Comparison of ENCODE assay signal across 1 cellular context in the genomic region with DNA sequence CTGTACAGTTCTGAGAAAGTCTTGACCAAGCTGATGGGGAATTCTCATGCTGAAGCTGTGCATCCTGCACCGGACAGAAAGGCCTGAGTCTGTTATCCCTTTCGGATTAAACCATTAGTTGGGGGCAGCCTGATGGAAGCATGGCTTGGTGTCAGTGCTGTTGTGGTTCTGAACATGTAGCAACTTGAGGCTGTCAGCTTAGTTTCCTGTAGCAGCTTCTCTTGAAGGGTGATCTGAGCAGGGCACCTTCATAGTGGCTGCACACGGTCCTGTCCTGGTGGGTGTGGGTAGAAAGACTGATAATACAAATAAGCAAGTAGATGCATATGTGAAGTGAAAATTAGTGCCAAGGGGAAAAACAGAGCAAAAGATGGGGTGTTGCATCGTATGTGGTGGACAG.
TF ChIP-seq lines count a peak whose summit lies in the region.

No MANE protein-coding gene starts in this region.

TF ChIP-seq in HepG2, 621 proteins besides CTCF, POLR2A, EP300 and RAD21:
- TF ChIP-seq ZFP62 (CRISPR knock-in tag; IDR thresholded peaks at IDR 0.05) (no peak), RBM22 (optimal IDR thresholded peaks at IDR 0.05; ENCODE audit: low read length) (peak; percentile 1)
